Comparison of ENCODE assay signal across 1 cellular context in genomic region chr2:112645396-112646101, GRCh38.
A peak's percentile ranks its signal among the peaks of the same experiment; 100 is the strongest.
TF ChIP-seq lines count a peak whose summit lies in the region.

TSS of gene SLC20A1 (plus strand) at chr2:112645939. CDS start at chr2:112646829, 890 bp downstream.

TF ChIP-seq in HepG2, 621 proteins besides CTCF, POLR2A, EP300 and RAD21 (continued from another document and continues in another):
- TF ChIP-seq HMGXB3 (CRISPR knock-in tag; IDR thresholded peaks at IDR 0.05; ENCODE audit: borderline replicate concordance) (no peak), ZBTB10 (CRISPR knock-in tag; IDR thresholded peaks at IDR 0.05; ENCODE audit: borderline replicate concordance) (peak; percentile 94), SP140L (CRISPR knock-in tag; IDR thresholded peaks at IDR 0.05; ENCODE audit: borderline replicate concordance) (0 out of 2 replicates have a peak, but pooled peaks have one; percentile 26), ZSCAN30 (CRISPR knock-in tag; IDR thresholded peaks at IDR 0.05) (no peak), BCLAF1 (IDR thresholded peaks at IDR 0.05) (no peak), IKZF4 (CRISPR knock-in tag; IDR thresholded peaks at IDR 0.05; ENCODE audit: borderline replicate concordance, low read depth, not compliant biosample characterization) (no peak), ZNF256 (CRISPR knock-in tag; conservative IDR thresholded peaks at IDR 0.05) (peak; percentile 74; the same call in 1 of the 2 replicates), ZNF20 (CRISPR knock-in tag; IDR thresholded peaks at IDR 0.05) (no peak), TGIF2 (CRISPR knock-in tag; IDR thresholded peaks at IDR 0.05) (no peak; the same call in none of the 2 replicates), ZNF556 (CRISPR knock-in tag; IDR thresholded peaks at IDR 0.05; ENCODE audit: borderline replicate concordance) (peak; percentile 66; the same call in 1 of the 2 replicates), ZNF407 (CRISPR knock-in tag; IDR thresholded peaks at IDR 0.05; ENCODE audit: not compliant biosample characterization) (peak; percentile 8), ZBTB38 (CRISPR knock-in tag; IDR thresholded peaks at IDR 0.05) (no peak; the same call in 1 of the 2 replicates), ZNF644 (CRISPR knock-in tag; IDR thresholded peaks at IDR 0.05; ENCODE audit: low read depth) (no peak), TRIM22 (IDR thresholded peaks at IDR 0.05) (no peak), ZSCAN25 (CRISPR knock-in tag; IDR thresholded peaks at IDR 0.05) (no peak), MXI1 (IDR thresholded peaks at IDR 0.05; ENCODE audit: borderline replicate concordance, low read depth, low read length) (peak; percentile 98), PRDM15 (CRISPR knock-in tag; IDR thresholded peaks at IDR 0.05) (peak; percentile 73; the same call in 1 of the 2 replicates), ZNF296 (CRISPR knock-in tag; conservative IDR thresholded peaks at IDR 0.05) (no peak), HOXA7 (CRISPR knock-in tag; IDR thresholded peaks at IDR 0.05) (no peak), RFX1 (IDR thresholded peaks at IDR 0.05) (no peak), KMT2B (CRISPR knock-in tag; IDR thresholded peaks at IDR 0.05) (peak; percentile 71), GATA4 (IDR thresholded peaks at IDR 0.05; ENCODE audit: borderline replicate concordance, low read depth) (peak; percentile 32), HINFP (CRISPR knock-in tag; IDR thresholded peaks at IDR 0.05; ENCODE audit: low read depth) (no peak), MTA3 (CRISPR knock-in tag; IDR thresholded peaks at IDR 0.05) (no peak)
